In genomic region chr16:69922200-69922599, GRCh38 we compare ENCODE assay signal across 23 cellular contexts.
"Had no signal": no experiment of that assay in that cellular context is flagged by ENCODE, and none has a peak within 500 bp of the region (broad histone marks: within the 10 kb centered on the region; RNA-seq: fewer than 3 reads in every experiment).

No MANE protein-coding gene starts in this region.

- H3K9me3 ChIP-seq: esophagus squamous epithelium, left lung, ovary, sigmoid colon, spleen, thyroid gland, vagina had no signal

- H3K4me1 Mint-ChIP-seq: activated B cell treated with CpG ODN at 0.5 μM for 24 hours; activated CD4-positive, alpha-beta memory T cell treated with anti-CD3 and anti-CD28 coated beads, Interleukin-2, amount 10 ng/mL, durations not matched to agents 7 days and 5 days; activated CD8-positive, alpha-beta memory T cell treated with anti-CD3 and anti-CD28 coated beads, Interleukin-2, amount 10 ng/mL, durations not matched to agents 7 days and 5 days; stimulated activated memory B cell treated with anti-CD40 and anti-IgM and Interleukin-4, amounts not matched to agents 10 μg/mL and 1 μg/mL and 100 μg/mL, for 72 hours; T-cell had no signal

- H3K27ac Mint-ChIP-seq: activated B cell treated with CpG ODN at 0.5 μM for 24 hours; activated CD4-positive, alpha-beta memory T cell treated with anti-CD3 and anti-CD28 coated beads, Interleukin-2, amount 10 ng/mL, durations not matched to agents 7 days and 5 days; activated CD8-positive, alpha-beta memory T cell treated with anti-CD3 and anti-CD28 coated beads, Interleukin-2, amount 10 ng/mL, durations not matched to agents 7 days and 5 days; activated naive CD8-positive, alpha-beta T cell treated with anti-CD3 and anti-CD28 coated beads, Interleukin-2, amount 10 ng/mL, durations not matched to agents 7 days and 5 days; activated T-helper 2 cell treated with anti-CD3 and anti-CD28 coated beads, Interferon-gamma antibody, Interleukin-2, Interleukin-4, amounts not matched to agents 10 μg/mL and 5 μg/mL and 100 μg/mL, durations not matched to agents 14 hours and 24 hours and 36 hours; dendritic cell treated with granulocyte-macrophage colony-stimulating factor and Interleukin-4, amounts not matched to agents 40 ng/mL and 50 ng/mL, for 4 days; stimulated activated memory B cell treated with anti-CD40 and anti-IgM and Interleukin-4, amounts not matched to agents 10 μg/mL and 1 μg/mL and 100 μg/mL, for 72 hours; T-cell had no signal

- DNase-seq: activated B cell treated with CpG ODN at 0.5 μM for 24 hours; activated CD4-positive, alpha-beta memory T cell treated with anti-CD3 and anti-CD28 coated beads, Interleukin-2, amount 10 ng/mL, durations not matched to agents 7 days and 5 days; activated CD4-positive, alpha-beta T cell treated with anti-CD3 and anti-CD28 coated beads for 4 hours; activated CD8-positive, alpha-beta memory T cell treated with anti-CD3 and anti-CD28 coated beads, Interleukin-2, amount 10 ng/mL, durations not matched to agents 7 days and 5 days; activated naive CD4-positive, alpha-beta T cell treated with Interleukin-2 at 50 U/mL for 16 hours; activated naive CD8-positive, alpha-beta T cell treated with anti-CD3 and anti-CD28 coated beads, Interleukin-2, amount 10 ng/mL, durations not matched to agents 7 days and 5 days; brain microvascular endothelial cell; effector memory CD4-positive, alpha-beta T cell; esophagus squamous epithelium; left lung; mammary epithelial cell; sigmoid colon; spleen; stimulated activated CD4-positive, alpha-beta T cell treated with anti-CD3 and anti-CD28 coated beads, Interleukin-4, amount 100 ng/mL, for 4 hours; T-cell; thyroid gland had no signal

- H3K36me3 ChIP-seq: brain microvascular endothelial cell, ovary, sigmoid colon, thyroid gland, vagina had no signal

- H3K4me3 Mint-ChIP-seq: activated B cell treated with CpG ODN at 0.5 μM for 24 hours; activated CD4-positive, alpha-beta memory T cell treated with anti-CD3 and anti-CD28 coated beads, Interleukin-2, amount 10 ng/mL, durations not matched to agents 7 days and 5 days; activated CD8-positive, alpha-beta memory T cell treated with anti-CD3 and anti-CD28 coated beads, Interleukin-2, amount 10 ng/mL, durations not matched to agents 7 days and 5 days; activated naive CD8-positive, alpha-beta T cell treated with anti-CD3 and anti-CD28 coated beads, Interleukin-2, amount 10 ng/mL, durations not matched to agents 7 days and 5 days; dendritic cell treated with granulocyte-macrophage colony-stimulating factor and Interleukin-4, amounts not matched to agents 40 ng/mL and 50 ng/mL, for 4 days; neural crest cell; stimulated activated memory B cell treated with anti-CD40 and anti-IgM and Interleukin-4, amounts not matched to agents 10 μg/mL and 1 μg/mL and 100 μg/mL, for 72 hours; T-cell had no signal

- H3K9me3 Mint-ChIP-seq: activated B cell treated with CpG ODN at 0.5 μM for 24 hours; activated CD4-positive, alpha-beta memory T cell treated with anti-CD3 and anti-CD28 coated beads, Interleukin-2, amount 10 ng/mL, durations not matched to agents 7 days and 5 days; activated naive CD8-positive, alpha-beta T cell treated with anti-CD3 and anti-CD28 coated beads, Interleukin-2, amount 10 ng/mL, durations not matched to agents 7 days and 5 days; activated T-helper 2 cell treated with anti-CD3 and anti-CD28 coated beads, Interferon-gamma antibody, Interleukin-2, Interleukin-4, amounts not matched to agents 10 μg/mL and 5 μg/mL and 100 μg/mL, durations not matched to agents 14 hours and 24 hours and 36 hours; dendritic cell treated with granulocyte-macrophage colony-stimulating factor and Interleukin-4, amounts not matched to agents 40 ng/mL and 50 ng/mL, for 4 days; neural crest cell; stimulated activated memory B cell treated with anti-CD40 and anti-IgM and Interleukin-4, amounts not matched to agents 10 μg/mL and 1 μg/mL and 100 μg/mL, for 72 hours; T-cell had no signal

- ATAC-seq: activated CD8-positive, alpha-beta memory T cell treated with anti-CD3 and anti-CD28 coated beads, Interleukin-2, amount 10 ng/mL, durations not matched to agents 7 days and 5 days; left lung; SK-N-SH treated with all-trans-retinoic acid at 6 μM for 48 hours; stimulated activated memory B cell treated with anti-CD40 and anti-IgM and Interleukin-4, amounts not matched to agents 10 μg/mL and 1 μg/mL and 100 μg/mL, for 72 hours; T-cell had no signal

- H3K27me3 Mint-ChIP-seq: activated B cell treated with CpG ODN at 0.5 μM for 24 hours; activated CD4-positive, alpha-beta memory T cell treated with anti-CD3 and anti-CD28 coated beads, Interleukin-2, amount 10 ng/mL, durations not matched to agents 7 days and 5 days; activated CD8-positive, alpha-beta memory T cell treated with anti-CD3 and anti-CD28 coated beads, Interleukin-2, amount 10 ng/mL, durations not matched to agents 7 days and 5 days; activated naive CD8-positive, alpha-beta T cell treated with anti-CD3 and anti-CD28 coated beads, Interleukin-2, amount 10 ng/mL, durations not matched to agents 7 days and 5 days; dendritic cell treated with granulocyte-macrophage colony-stimulating factor and Interleukin-4, amounts not matched to agents 40 ng/mL and 50 ng/mL, for 4 days; stimulated activated memory B cell treated with anti-CD40 and anti-IgM and Interleukin-4, amounts not matched to agents 10 μg/mL and 1 μg/mL and 100 μg/mL, for 72 hours; T-cell had no signal

- H3K4me3 ChIP-seq: esophagus squamous epithelium, left lung, ovary, sigmoid colon, spleen, thyroid gland, vagina had no signal

- H3K27ac ChIP-seq: brain microvascular endothelial cell, esophagus squamous epithelium, left lung, ovary, sigmoid colon, spleen, thyroid gland, vagina had no signal

- H3K4me1 ChIP-seq: left lung, spleen had no signal

- H3K27me3 ChIP-seq: brain microvascular endothelial cell, esophagus squamous epithelium, left lung, ovary, sigmoid colon, spleen, thyroid gland, vagina had no signal
